ENCODE assay signal across 9 cellular contexts in the genomic region with DNA sequence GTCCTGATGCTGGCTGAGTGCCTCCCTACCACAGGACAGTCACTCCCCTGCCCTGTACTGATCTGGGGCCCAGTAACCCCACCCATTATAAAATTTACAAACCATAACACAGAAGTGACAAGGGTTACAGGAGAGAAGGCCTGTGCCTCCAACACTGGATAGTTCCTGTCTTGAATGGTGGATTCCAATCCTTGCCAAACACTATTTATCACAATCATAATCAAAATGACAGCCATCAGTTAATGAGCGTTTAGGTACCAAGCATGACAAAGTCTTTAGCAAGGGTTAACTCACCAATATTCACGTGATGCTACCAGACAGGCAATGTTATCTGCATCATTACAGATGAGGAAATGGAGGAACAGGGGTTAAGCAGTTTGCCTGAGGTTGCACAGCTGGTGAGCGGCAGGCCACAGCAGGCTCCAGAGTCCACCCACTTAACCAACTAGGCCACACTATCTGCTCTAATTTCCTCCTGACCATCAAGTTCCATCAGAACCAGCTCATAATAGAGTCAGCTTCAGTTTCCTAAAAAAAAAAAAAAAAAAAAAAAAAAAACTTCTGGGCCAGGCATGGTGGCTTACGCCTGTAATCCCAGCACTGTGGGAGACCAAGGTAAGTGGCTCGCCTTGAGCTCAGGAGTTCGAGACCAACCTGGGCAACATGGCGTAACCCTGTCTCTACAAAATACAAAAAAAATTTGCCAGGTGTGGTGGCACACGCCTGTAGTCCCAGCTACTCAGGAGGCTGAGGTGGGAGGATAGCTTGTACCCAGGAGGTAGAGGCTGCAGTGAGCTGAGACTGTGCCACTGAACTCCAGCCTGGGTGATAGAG. TPM values are rescaled to one million over a fixed set of nuclear protein-coding genes. Genes with fewer than 3 reads are reported as not detected.
A peak's percentile ranks its signal among the peaks of the same experiment; 100 is the strongest.
DNase-seq lines count a peak whose midpoint lies in the region; ATAC-seq, FAIRE-seq and TF ChIP-seq lines count a peak whose summit lies in the region.
"Had no signal": no experiment of that assay in that cellular context is flagged by ENCODE, and none has a peak within 500 bp of the region (broad histone marks: within the 10 kb centered on the region; RNA-seq: fewer than 3 reads in every experiment).

No MANE protein-coding gene starts in this region.

- H2AFZ ChIP-seq in hepatocyte: no peak overlapping the region

- H3K36me3 ChIP-seq in ascending aorta: peaks cover 0 to under 1% of the 10 kb centered on the region in 2 donors
- no peaks in the 10 kb centered on the region for H3K36me3 ChIP-seq in hepatocyte (replicated peaks; ENCODE audit: insufficient read depth, low read depth)
- no peaks in the 10 kb centered on the region for H3K36me3 ChIP-seq in small intestine (ENCODE audit: control insufficient read depth in 2 of 2, insufficient read depth in 2 of 2, low read length in 2 of 2)

- ATAC-seq in HG03039 (IDR thresholded peaks at IDR 0.05; ENCODE audit: unreplicated experiment) (no peak), HG02884 (IDR thresholded peaks at IDR 0.05; ENCODE audit: unreplicated experiment) (no peak)

- no peak for TF ChIP-seq POLR2A in GM12891 (IDR thresholded peaks at IDR 0.05; ENCODE audit: low read depth, low read length)

- no peak overlapping the region for H3K4me3 ChIP-seq in ascending aorta
- no peak overlapping the region for H3K4me3 ChIP-seq in hepatocyte
- H3K4me3 ChIP-seq in small intestine (ENCODE audit: low read depth in 1 of 2, low read length in 2 of 2): no peak overlapping the region

- intact Hi-C loops in ascending aorta (cut with DNase I): no loop called here

- no peaks in the 10 kb centered on the region for H3K9me3 ChIP-seq in ascending aorta
- no peaks in the 10 kb centered on the region for H3K9me3 ChIP-seq in hepatocyte (ENCODE audit: low read depth)
- H3K9me3 ChIP-seq in small intestine (ENCODE audit: control insufficient read depth, low read depth): no peaks in the 10 kb centered on the region

- peak overlapping the region; percentile 87 to 95 for H3K27ac ChIP-seq in ascending aorta
- H3K27ac ChIP-seq in hepatocyte: peak overlapping the region; percentile 84
- H3K27ac ChIP-seq in small intestine (ENCODE audit: low read depth in 1 of 2, low read length in 1 of 2): peak overlapping the region; percentile 69 to 80

- no peaks in the 10 kb centered on the region for H3K27me3 ChIP-seq in ascending aorta
- H3K27me3 ChIP-seq in hepatocyte: no peaks in the 10 kb centered on the region
- no peaks in the 10 kb centered on the region for H3K27me3 ChIP-seq in small intestine (ENCODE audit: control insufficient read depth in 2 of 2, insufficient read depth in 2 of 2, low read length in 2 of 2)

- WGBS in hepatocyte (ENCODE audit: low lambda C conversion rate, missing lambda C conversion rate): 86% methylated on average over 8 of the region's 8 CpGs
- 54 to 70% (median 64%) methylated on average over 8 of the region's 8 CpGs for WGBS in small intestine, 3 donors

- H3K79me2 ChIP-seq in hepatocyte: peaks cover 89% of the 10 kb centered on the region

- DNase-seq in GM12891 (ENCODE audit: insufficient read length, low spot score) (no peak), ascending aorta (ENCODE audit: low spot score in 2 of 2) (no peak), hepatocyte (ENCODE audit: low spot score) (no peak), small intestine (peak; percentile 95), AML-193 (lab: John Stamatoyannopoulos, UW) (no peak)
- no peak for DNase-seq in activated CD8-positive, alpha-beta memory T cell treated with anti-CD3 and anti-CD28 coated beads, Interleukin-2, amount 50 U/mL, for 48 hours
- DNase-seq: Karpas-422 had no signal

- H3K4me1 ChIP-seq in ascending aorta (peaks cover 19 to 80% of the 10 kb centered on the region in 2 donors), hepatocyte (ENCODE audit: insufficient read depth) (peaks cover 60% of the 10 kb centered on the region), small intestine (ENCODE audit: control insufficient read depth in 2 of 2, insufficient read depth in 1 of 2, low read depth in 1 of 2, low read length in 1 of 2) (peaks cover 18 to 34% of the 10 kb centered on the region in 2 donors)

- no peaks in the 10 kb centered on the region for H4K20me1 ChIP-seq in hepatocyte (ENCODE audit: insufficient read depth, poor library complexity, severe bottlenecking)

- H3K9me2 ChIP-seq in hepatocyte (replicated peaks; ENCODE audit: insufficient read depth): no peaks in the 10 kb centered on the region

- TF ChIP-seq CTCF in ascending aorta (IDR thresholded peaks at IDR 0.05) (no peak), hepatocyte (IDR thresholded peaks at IDR 0.05; ENCODE audit: poor library complexity) (no peak)

- H3K4me2 ChIP-seq in hepatocyte: peak overlapping the region; percentile 14

- peak; percentile 23 for FAIRE-seq in GM12891 (lab: Jason Lieb, UNC)
- no peak for FAIRE-seq in small intestine (lab: Jason Lieb, UNC)

TF ChIP-seq in GM12891, 5 proteins besides CTCF, POLR2A, EP300 and RAD21:
- peak; percentile 40; the same call in 1 of the 2 replicates for TF ChIP-seq SPI1 (IDR thresholded peaks at IDR 0.05; ENCODE audit: low read depth, low read length)
- TF ChIP-seq TAF1 (IDR thresholded peaks at IDR 0.05; ENCODE audit: low read depth, low read length): no peak
- no peak for TF ChIP-seq POU2F2 (IDR thresholded peaks at IDR 0.05; ENCODE audit: low read depth, low read length)
- TF ChIP-seq PAX5 (IDR thresholded peaks at IDR 0.05; ENCODE audit: insufficient read depth, low read length, severe bottlenecking): no peak
- TF ChIP-seq POLR2AphosphoS5 (IDR thresholded peaks at IDR 0.05; ENCODE audit: low read depth, low read length): no peak

RNA-seq across cellular contexts. Expression of a gene that starts 14.2 kb away (rescaled TPM):
- 569 TPM for polyA plus RNA-seq in GM12891 (2012; ENCODE audit: low read depth, missing spikeins)
- total RNA-seq in ascending aorta (191 TPM), hepatocyte (58.2 and 61.0 TPM in 2 replicates)
- polyA plus RNA-seq in hepatocyte (176 TPM in 2 replicates), small intestine (100 to 1,000 TPM; 206 to 572 (median 368) TPM)
